In genomic region chr14:54106802-54107377, GRCh38 we compare ENCODE assay signal across 1 cellular context.
TF ChIP-seq lines count a peak whose summit lies in the region.

No MANE protein-coding gene starts in this region.

TF ChIP-seq in HepG2, 621 proteins besides CTCF, POLR2A, EP300 and RAD21 (continued from another document):
- no peak for TF ChIP-seq GMEB2 (CRISPR knock-in tag; IDR thresholded peaks at IDR 0.05; ENCODE audit: low read depth)
- peak; percentile 19; the same call in 1 of the 2 replicates for TF ChIP-seq GMEB1 (CRISPR knock-in tag; IDR thresholded peaks at IDR 0.05; ENCODE audit: borderline replicate concordance)
- peak; percentile 39; the same call in 1 of the 2 replicates for TF ChIP-seq BCL6 (CRISPR knock-in tag; IDR thresholded peaks at IDR 0.05)
- 0 out of 2 replicates have a peak, but pooled peaks have one; percentile 16 for TF ChIP-seq PHF21A (CRISPR knock-in tag; IDR thresholded peaks at IDR 0.05)
- TF ChIP-seq, protein P1, sequence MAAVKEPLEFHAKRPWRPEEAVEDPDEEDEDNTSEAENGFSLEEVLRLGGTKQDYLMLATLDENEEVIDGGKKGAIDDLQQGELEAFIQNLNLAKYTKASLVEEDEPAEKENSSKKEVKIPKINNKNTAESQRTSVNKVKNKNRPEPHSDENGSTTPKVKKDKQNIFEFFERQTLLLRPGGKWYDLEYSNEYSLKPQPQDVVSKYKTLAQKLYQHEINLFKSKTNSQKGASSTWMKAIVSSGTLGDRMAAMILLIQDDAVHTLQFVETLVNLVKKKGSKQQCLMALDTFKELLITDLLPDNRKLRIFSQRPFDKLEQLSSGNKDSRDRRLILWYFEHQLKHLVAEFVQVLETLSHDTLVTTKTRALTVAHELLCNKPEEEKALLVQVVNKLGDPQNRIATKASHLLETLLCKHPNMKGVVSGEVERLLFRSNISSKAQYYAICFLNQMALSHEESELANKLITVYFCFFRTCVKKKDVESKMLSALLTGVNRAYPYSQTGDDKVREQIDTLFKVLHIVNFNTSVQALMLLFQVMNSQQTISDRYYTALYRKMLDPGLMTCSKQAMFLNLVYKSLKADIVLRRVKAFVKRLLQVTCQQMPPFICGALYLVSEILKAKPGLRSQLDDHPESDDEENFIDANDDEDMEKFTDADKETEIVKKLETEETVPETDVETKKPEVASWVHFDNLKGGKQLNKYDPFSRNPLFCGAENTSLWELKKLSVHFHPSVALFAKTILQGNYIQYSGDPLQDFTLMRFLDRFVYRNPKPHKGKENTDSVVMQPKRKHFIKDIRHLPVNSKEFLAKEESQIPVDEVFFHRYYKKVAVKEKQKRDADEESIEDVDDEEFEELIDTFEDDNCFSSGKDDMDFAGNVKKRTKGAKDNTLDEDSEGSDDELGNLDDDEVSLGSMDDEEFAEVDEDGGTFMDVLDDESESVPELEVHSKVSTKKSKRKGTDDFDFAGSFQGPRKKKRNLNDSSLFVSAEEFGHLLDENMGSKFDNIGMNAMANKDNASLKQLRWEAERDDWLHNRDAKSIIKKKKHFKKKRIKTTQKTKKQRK (IDR thresholded peaks at IDR 0.05; ENCODE audit: low read length) = no peak
- TF ChIP-seq RFXAP (CRISPR knock-in tag; IDR thresholded peaks at IDR 0.05; ENCODE audit: borderline replicate concordance) = no peak
- TF ChIP-seq SP5 (CRISPR knock-in tag; IDR thresholded peaks at IDR 0.05; ENCODE audit: borderline replicate concordance, low read depth) = peak; percentile 51; the same call in 1 of the 2 replicates
- peak; percentile 26; the same call in 1 of the 2 replicates for TF ChIP-seq MED1 (CRISPR knock-in tag; IDR thresholded peaks at IDR 0.05)
- 0 out of 2 replicates have a peak, but pooled peaks have one; percentile 24 for TF ChIP-seq AHDC1 (CRISPR knock-in tag; IDR thresholded peaks at IDR 0.05; ENCODE audit: borderline replicate concordance)
- 0 out of 2 replicates have a peak, but pooled peaks have one; percentile 33 for TF ChIP-seq HDAC1 (CRISPR knock-in tag; IDR thresholded peaks at IDR 0.05)
- TF ChIP-seq, protein P2, sequence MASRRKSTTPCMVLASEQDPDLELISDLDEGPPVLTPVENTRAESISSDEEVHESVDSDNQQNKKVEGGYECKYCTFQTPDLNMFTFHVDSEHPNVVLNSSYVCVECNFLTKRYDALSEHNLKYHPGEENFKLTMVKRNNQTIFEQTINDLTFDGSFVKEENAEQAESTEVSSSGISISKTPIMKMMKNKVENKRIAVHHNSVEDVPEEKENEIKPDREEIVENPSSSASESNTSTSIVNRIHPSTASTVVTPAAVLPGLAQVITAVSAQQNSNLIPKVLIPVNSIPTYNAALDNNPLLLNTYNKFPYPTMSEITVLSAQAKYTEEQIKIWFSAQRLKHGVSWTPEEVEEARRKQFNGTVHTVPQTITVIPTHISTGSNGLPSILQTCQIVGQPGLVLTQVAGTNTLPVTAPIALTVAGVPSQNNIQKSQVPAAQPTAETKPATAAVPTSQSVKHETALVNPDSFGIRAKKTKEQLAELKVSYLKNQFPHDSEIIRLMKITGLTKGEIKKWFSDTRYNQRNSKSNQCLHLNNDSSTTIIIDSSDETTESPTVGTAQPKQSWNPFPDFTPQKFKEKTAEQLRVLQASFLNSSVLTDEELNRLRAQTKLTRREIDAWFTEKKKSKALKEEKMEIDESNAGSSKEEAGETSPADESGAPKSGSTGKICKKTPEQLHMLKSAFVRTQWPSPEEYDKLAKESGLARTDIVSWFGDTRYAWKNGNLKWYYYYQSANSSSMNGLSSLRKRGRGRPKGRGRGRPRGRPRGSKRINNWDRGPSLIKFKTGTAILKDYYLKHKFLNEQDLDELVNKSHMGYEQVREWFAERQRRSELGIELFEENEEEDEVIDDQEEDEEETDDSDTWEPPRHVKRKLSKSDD (CRISPR knock-in tag; IDR thresholded peaks at IDR 0.05; ENCODE audit: low read depth) = no peak
- TF ChIP-seq TEAD3 (CRISPR knock-in tag; optimal IDR thresholded peaks at IDR 0.05; ENCODE audit: borderline replicate concordance) = peak; percentile 98
- TF ChIP-seq DMAP1 (CRISPR knock-in tag; IDR thresholded peaks at IDR 0.05) = 0 out of 2 replicates have a peak, but pooled peaks have one; percentile 39
- TF ChIP-seq GATAD2A (CRISPR knock-in tag; IDR thresholded peaks at IDR 0.05) = peak; percentile 41; the same call in 1 of the 2 replicates
- TF ChIP-seq, protein P3, sequence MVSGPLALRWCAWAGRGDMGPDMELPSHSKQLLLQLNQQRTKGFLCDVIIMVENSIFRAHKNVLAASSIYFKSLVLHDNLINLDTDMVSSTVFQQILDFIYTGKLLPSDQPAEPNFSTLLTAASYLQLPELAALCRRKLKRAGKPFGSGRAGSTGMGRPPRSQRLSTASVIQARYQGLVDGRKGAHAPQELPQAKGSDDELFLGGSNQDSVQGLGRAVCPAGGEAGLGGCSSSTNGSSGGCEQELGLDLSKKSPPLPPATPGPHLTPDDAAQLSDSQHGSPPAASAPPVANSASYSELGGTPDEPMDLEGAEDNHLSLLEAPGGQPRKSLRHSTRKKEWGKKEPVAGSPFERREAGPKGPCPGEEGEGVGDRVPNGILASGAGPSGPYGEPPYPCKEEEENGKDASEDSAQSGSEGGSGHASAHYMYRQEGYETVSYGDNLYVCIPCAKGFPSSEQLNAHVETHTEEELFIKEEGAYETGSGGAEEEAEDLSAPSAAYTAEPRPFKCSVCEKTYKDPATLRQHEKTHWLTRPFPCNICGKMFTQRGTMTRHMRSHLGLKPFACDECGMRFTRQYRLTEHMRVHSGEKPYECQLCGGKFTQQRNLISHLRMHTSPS (CRISPR knock-in tag; IDR thresholded peaks at IDR 0.05; ENCODE audit: low read depth) = peak; percentile 81
- TF ChIP-seq SOX13 (IDR thresholded peaks at IDR 0.05) = no peak
- TF ChIP-seq SOX13 (CRISPR knock-in tag; conservative IDR thresholded peaks at IDR 0.05 in 1 of 2, IDR thresholded peaks at IDR 0.05 in 1 of 2) = peak in 1 of 2 experiments; percentile 43; a peak in 1 of 4 replicates
- no peak for TF ChIP-seq SOX6 (IDR thresholded peaks at IDR 0.05)
- TF ChIP-seq SOX6 (CRISPR knock-in tag; IDR thresholded peaks at IDR 0.05) = peak; percentile 40; the same call in 1 of the 2 replicates
- TF ChIP-seq SALL1 (CRISPR knock-in tag; IDR thresholded peaks at IDR 0.05) = peak; percentile 62
- peak; percentile 58 for TF ChIP-seq NCOA2 (CRISPR knock-in tag; IDR thresholded peaks at IDR 0.05)
- TF ChIP-seq, protein P4, sequence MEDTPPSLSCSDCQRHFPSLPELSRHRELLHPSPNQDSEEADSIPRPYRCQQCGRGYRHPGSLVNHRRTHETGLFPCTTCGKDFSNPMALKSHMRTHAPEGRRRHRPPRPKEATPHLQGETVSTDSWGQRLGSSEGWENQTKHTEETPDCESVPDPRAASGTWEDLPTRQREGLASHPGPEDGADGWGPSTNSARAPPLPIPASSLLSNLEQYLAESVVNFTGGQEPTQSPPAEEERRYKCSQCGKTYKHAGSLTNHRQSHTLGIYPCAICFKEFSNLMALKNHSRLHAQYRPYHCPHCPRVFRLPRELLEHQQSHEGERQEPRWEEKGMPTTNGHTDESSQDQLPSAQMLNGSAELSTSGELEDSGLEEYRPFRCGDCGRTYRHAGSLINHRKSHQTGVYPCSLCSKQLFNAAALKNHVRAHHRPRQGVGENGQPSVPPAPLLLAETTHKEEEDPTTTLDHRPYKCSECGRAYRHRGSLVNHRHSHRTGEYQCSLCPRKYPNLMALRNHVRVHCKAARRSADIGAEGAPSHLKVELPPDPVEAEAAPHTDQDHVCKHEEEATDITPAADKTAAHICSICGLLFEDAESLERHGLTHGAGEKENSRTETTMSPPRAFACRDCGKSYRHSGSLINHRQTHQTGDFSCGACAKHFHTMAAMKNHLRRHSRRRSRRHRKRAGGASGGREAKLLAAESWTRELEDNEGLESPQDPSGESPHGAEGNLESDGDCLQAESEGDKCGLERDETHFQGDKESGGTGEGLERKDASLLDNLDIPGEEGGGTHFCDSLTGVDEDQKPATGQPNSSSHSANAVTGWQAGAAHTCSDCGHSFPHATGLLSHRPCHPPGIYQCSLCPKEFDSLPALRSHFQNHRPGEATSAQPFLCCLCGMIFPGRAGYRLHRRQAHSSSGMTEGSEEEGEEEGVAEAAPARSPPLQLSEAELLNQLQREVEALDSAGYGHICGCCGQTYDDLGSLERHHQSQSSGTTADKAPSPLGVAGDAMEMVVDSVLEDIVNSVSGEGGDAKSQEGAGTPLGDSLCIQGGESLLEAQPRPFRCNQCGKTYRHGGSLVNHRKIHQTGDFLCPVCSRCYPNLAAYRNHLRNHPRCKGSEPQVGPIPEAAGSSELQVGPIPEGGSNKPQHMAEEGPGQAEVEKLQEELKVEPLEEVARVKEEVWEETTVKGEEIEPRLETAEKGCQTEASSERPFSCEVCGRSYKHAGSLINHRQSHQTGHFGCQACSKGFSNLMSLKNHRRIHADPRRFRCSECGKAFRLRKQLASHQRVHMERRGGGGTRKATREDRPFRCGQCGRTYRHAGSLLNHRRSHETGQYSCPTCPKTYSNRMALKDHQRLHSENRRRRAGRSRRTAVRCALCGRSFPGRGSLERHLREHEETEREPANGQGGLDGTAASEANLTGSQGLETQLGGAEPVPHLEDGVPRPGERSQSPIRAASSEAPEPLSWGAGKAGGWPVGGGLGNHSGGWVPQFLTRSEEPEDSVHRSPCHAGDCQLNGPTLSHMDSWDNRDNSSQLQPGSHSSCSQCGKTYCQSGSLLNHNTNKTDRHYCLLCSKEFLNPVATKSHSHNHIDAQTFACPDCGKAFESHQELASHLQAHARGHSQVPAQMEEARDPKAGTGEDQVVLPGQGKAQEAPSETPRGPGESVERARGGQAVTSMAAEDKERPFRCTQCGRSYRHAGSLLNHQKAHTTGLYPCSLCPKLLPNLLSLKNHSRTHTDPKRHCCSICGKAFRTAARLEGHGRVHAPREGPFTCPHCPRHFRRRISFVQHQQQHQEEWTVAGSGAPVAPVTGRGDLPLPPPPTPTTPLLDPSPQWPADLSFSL (CRISPR knock-in tag; IDR thresholded peaks at IDR 0.05) = peak; percentile 59; the same call in 1 of the 2 replicates
